8 cellular contexts compared by ENCODE assay signal in the genomic region with DNA sequence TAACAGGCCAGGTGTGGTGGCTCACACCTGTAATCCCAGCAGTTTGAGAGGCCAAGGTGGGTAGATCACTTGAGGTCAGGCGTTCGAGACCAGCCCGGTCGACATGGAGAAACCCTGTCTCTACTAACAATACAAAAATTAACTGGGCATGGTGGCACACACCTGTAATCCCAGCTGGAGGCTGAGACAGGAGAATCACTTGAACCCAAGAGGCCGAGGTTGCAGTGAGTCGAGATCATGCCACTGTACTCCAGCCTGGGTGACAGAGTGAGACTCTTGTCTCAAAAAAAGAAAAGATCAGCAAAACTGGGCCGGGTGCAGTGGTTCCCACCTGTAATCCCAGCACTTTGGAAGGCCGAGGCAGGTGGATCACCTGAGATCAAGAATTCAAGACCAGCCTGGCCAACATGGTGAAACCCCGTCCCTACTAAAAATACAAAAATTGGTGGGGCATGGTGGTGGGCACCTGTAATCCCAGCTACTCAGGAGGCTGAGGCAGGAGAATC. TPM values are rescaled to one million over a fixed set of nuclear protein-coding genes. Genes with fewer than 3 reads are reported as not detected.
A peak's percentile ranks its signal among the peaks of the same experiment; 100 is the strongest.
DNase-seq lines count a peak whose midpoint lies in the region; ATAC-seq, FAIRE-seq and TF ChIP-seq lines count a peak whose summit lies in the region.
"Not testable (repeated sequence)": the region's sequence is repeated elsewhere in the genome, so short reads cannot be mapped to it uniquely, and the experiment has no call there.
"Had no signal": no experiment of that assay in that cellular context is flagged by ENCODE, and none has a peak within 500 bp of the region (broad histone marks: within the 10 kb centered on the region; RNA-seq: fewer than 3 reads in every experiment).

No MANE protein-coding gene starts in this region.

- H3K4me3 Mint-ChIP-seq in Calu3 (ENCODE audit: low read depth, unreplicated experiment), result peak overlapping the region; percentile 52
- not testable (repeated sequence) for H3K4me3 Mint-ChIP-seq in activated T-helper 17 cell treated with anti-CD3 and anti-CD28 coated beads, Interleukin-2, amount 50 U/mL, for 72 hours

- H3K27me3 ChIP-seq in endothelial cell of umbilical vein (ENCODE audit: control insufficient read depth in 2 of 2, insufficient read depth in 2 of 2, low read length in 2 of 2); liver (ENCODE audit: control insufficient read depth in 4 of 4, insufficient read depth in 4 of 4, low read length in 3 of 4): not testable (repeated sequence)

- dilution Hi-C loops in endothelial cell of umbilical vein (cut with MboI; ENCODE audit: extremely low pct_ligation_motif_present, low sequenced_read_pairs), result not testable (repeated sequence)

- FAIRE-seq in endothelial cell of umbilical vein (lab: Jason Lieb, UNC), result peak; percentile 12

- intact Hi-C loops in Calu3 (cut with micrococcal nuclease; ENCODE audit: unreplicated experiment), result loop anchor here (5.0 kb wide), 2 partner anchors 35 to 70 kb away; a partner anchor contains a TSS
- intact Hi-C loops in endothelial cell of umbilical vein (cut with micrococcal nuclease); sciatic nerve (cut with DNase I): not testable (repeated sequence)

- POLR2A ChIA-PET in endothelial cell of umbilical vein (lab: Charles Lee), result not testable (repeated sequence)

- not testable (repeated sequence) for H3K9me1 ChIP-seq in endothelial cell of umbilical vein (replicated peaks; ENCODE audit: control insufficient read depth, extremely low read depth, insufficient read depth, low read length)

- H3K27ac ChIP-seq in endothelial cell of umbilical vein (ENCODE audit: insufficient read depth, low read depth, low read length), result not testable (repeated sequence)
- peak overlapping the region; percentile 76 to 80 for H3K27ac ChIP-seq in liver (ENCODE audit: low read depth in 1 of 2, low read length in 2 of 2)

- DNase-seq in Calu3; endothelial cell of umbilical vein (ENCODE audit: low read depth, low spot score): not testable (repeated sequence)
- peak; percentile 28 for DNase-seq in sciatic nerve (ENCODE audit: low spot score)

- not testable (repeated sequence) for H3K9ac ChIP-seq in endothelial cell of umbilical vein (replicated peaks; ENCODE audit: extremely low read depth, insufficient read depth, low read length)
- H3K9ac ChIP-seq in liver (ENCODE audit: low read depth in 1 of 2, low read length in 2 of 2), result peak overlapping the region; percentile 43 to 47

- not testable (repeated sequence) for TF ChIP-seq RAD21 in liver (IDR thresholded peaks at IDR 0.05)

- not testable (repeated sequence) for H3K4me1 ChIP-seq in endothelial cell of umbilical vein (ENCODE audit: control insufficient read depth, extremely low read depth, insufficient read depth, low read length); liver (ENCODE audit: control insufficient read depth in 4 of 4, insufficient read depth in 4 of 4, low read length in 3 of 4)

- not testable (repeated sequence) for H3K79me2 ChIP-seq in endothelial cell of umbilical vein (ENCODE audit: control insufficient read depth, insufficient read depth, low read length)

- not testable (repeated sequence) for H3K27me3 Mint-ChIP-seq in Calu3 (ENCODE audit: unreplicated experiment); activated T-helper 17 cell treated with anti-CD3 and anti-CD28 coated beads, Interleukin-2, amount 50 U/mL, for 72 hours

- H4K20me1 ChIP-seq in endothelial cell of umbilical vein (replicated peaks; ENCODE audit: control insufficient read depth, extremely low read depth, insufficient read depth, low read length), result not testable (repeated sequence)

- not testable (repeated sequence) for TF ChIP-seq CTCF in Calu3 (IDR thresholded peaks at IDR 0.05; ENCODE audit: unreplicated experiment); endothelial cell of umbilical vein (IDR thresholded peaks at IDR 0.05; ENCODE audit: extremely low read depth in 1 of 2, insufficient read depth in 1 of 2, low read depth in 1 of 2, low read length in 2 of 2); liver (IDR thresholded peaks at IDR 0.05; ENCODE audit: low read depth, low read length, missing input control)

- peaks cover 52% of the 10 kb centered on the region for H3K4me1 Mint-ChIP-seq in Calu3 (ENCODE audit: low read depth, unreplicated experiment)
- not testable (repeated sequence) for H3K4me1 Mint-ChIP-seq in activated T-helper 17 cell treated with anti-CD3 and anti-CD28 coated beads, Interleukin-2, amount 50 U/mL, for 72 hours

- not testable (repeated sequence) for BruUV-seq in Calu3 (replicated peaks; lab: Mats Ljungman, UMichigan); endothelial cell of umbilical vein (replicated peaks; lab: Mats Ljungman, UMichigan)

- TF ChIP-seq POLR2A in endothelial cell of umbilical vein (IDR thresholded peaks at IDR 0.05; ENCODE audit: low read depth, low read length), result not testable (repeated sequence)

- WGBS in liver, result 73% methylated on average over 9 of the region's 9 CpGs

- H3K9me3 Mint-ChIP-seq in Calu3 (ENCODE audit: low read depth, unreplicated experiment); activated T-helper 17 cell treated with anti-CD3 and anti-CD28 coated beads, Interleukin-2, amount 50 U/mL, for 72 hours: not testable (repeated sequence)

- CTCF ChIA-PET in Calu3 (lab: Charles Lee), result interaction anchor here (0.7 to 0.8 kb wide), 3 partner anchors 21 to 226 kb away, joined by 3 to 6 read pairs (median 3); no protein-coding TSS in a partner anchor
- CTCF ChIA-PET in endothelial cell of umbilical vein (lab: Charles Lee), result interaction anchor here (1.3 to 1.8 kb wide), 2 partner anchors 8 to 128 kb away, joined by 3 to 8 read pairs; no protein-coding TSS in a partner anchor

- not testable (repeated sequence) for H3K4me3 ChIP-seq in endothelial cell of umbilical vein (replicated peaks in 1 of 3; ENCODE audit: insufficient read depth in 1 of 3, low read depth in 1 of 3, low read length in 3 of 3)
- peak overlapping the region in 1 of 3 donors; percentile 24 for H3K4me3 ChIP-seq in liver (ENCODE audit: low read depth in 1 of 3, low read length in 3 of 3)

- peak overlapping the region; percentile 99 for H3K27ac Mint-ChIP-seq in Calu3 (ENCODE audit: unreplicated experiment)
- H3K27ac Mint-ChIP-seq in activated T-helper 17 cell treated with anti-CD3 and anti-CD28 coated beads, Interleukin-2, amount 50 U/mL, for 72 hours, result peak overlapping the region; percentile 65

- H3K36me3 Mint-ChIP-seq in Calu3 (ENCODE audit: insufficient read depth, unreplicated experiment), result peaks cover 46% of the 10 kb centered on the region
- not testable (repeated sequence) for H3K36me3 Mint-ChIP-seq in activated T-helper 17 cell treated with anti-CD3 and anti-CD28 coated beads, Interleukin-2, amount 50 U/mL, for 72 hours (ENCODE audit: low read depth)

- not testable (repeated sequence) for H3K36me3 ChIP-seq in endothelial cell of umbilical vein (ENCODE audit: control insufficient read depth in 2 of 2, extremely low read depth in 1 of 2, insufficient read depth in 2 of 2, low read length in 2 of 2); liver (ENCODE audit: control insufficient read depth in 4 of 4, insufficient read depth in 3 of 4, low read depth in 1 of 4, low read length in 3 of 4)

- not testable (repeated sequence) for H3K4me2 ChIP-seq in endothelial cell of umbilical vein (ENCODE audit: insufficient read depth, low read length)

- H2AFZ ChIP-seq in endothelial cell of umbilical vein (ENCODE audit: low read depth, low read length), result not testable (repeated sequence)

- not testable (repeated sequence) for H3K9me3 ChIP-seq in endothelial cell of umbilical vein (replicated peaks; ENCODE audit: control insufficient read depth, insufficient read depth, low read length); liver (ENCODE audit: control insufficient read depth in 4 of 4, low read length in 3 of 4)

- ATAC-seq in activated T-helper 17 cell treated with anti-CD3 and anti-CD28 coated beads, Interleukin-2, amount 50 U/mL, for 72 hours (replicated peaks); sciatic nerve: not testable (repeated sequence)

RNA-seq across cellular contexts. Expression of a gene that starts 11.4 kb away (rescaled TPM):
- not detected in 2 replicates for total RNA-seq in Calu3 (2022)
- not detected for total RNA-seq in activated T-helper 17 cell treated with anti-CD3 and anti-CD28 coated beads, Interleukin-2, amount 50 U/mL, for 72 hours
- not detected in 2 replicates for total RNA-seq in endothelial cell of umbilical vein
- polyA plus RNA-seq in endothelial cell of umbilical vein, result not detected in 2 replicates
- polyA plus RNA-seq in endothelial cell of umbilical vein (2011; cell fraction: cytosol; rRNA removed), result not detected in 2 replicates
- polyA plus RNA-seq in endothelial cell of umbilical vein (2011; cell fraction: nucleus; rRNA removed), result not detected in 2 replicates
- polyA plus RNA-seq in endothelial cell of umbilical vein (2012), result not detected in 2 replicates
- not detected in 2 replicates for polyA minus RNA-seq in endothelial cell of umbilical vein
- not detected for polyA minus RNA-seq in endothelial cell of umbilical vein (2011; cell fraction: cytosol; rRNA and poly(A)+ RNA removed)
- polyA minus RNA-seq in endothelial cell of umbilical vein (2011; cell fraction: nucleus; rRNA and poly(A)+ RNA removed), result not detected in 2 replicates
- total RNA-seq in liver, result not detected
- not detected for polyA plus RNA-seq in liver
- total RNA-seq in sciatic nerve, result not detected
- total RNA-seq: A673; CD4-positive, alpha-beta memory T cell had no signal
- polyA plus RNA-seq: BJ; CD4-positive, alpha-beta memory T cell had no signal

RNA-seq across cellular contexts. Expression of a gene that starts 17.7 kb away (rescaled TPM):
- 14.5 and 14.7 TPM in 2 replicates for total RNA-seq in Calu3 (2022)
- total RNA-seq in activated T-helper 17 cell treated with anti-CD3 and anti-CD28 coated beads, Interleukin-2, amount 50 U/mL, for 72 hours, result 10 to 100 TPM in 1 of 2 donors, 1 to 10 TPM in 1; 3.8 to 75.3 TPM
- not detected in 2 replicates for total RNA-seq in endothelial cell of umbilical vein
- polyA plus RNA-seq in endothelial cell of umbilical vein, result 0.35 and 0.45 TPM in 2 replicates
- 0.18 and 0.23 TPM in 2 replicates for polyA plus RNA-seq in endothelial cell of umbilical vein (2011; cell fraction: cytosol; rRNA removed)
- 1.5 and 5.0 TPM in 2 replicates for polyA plus RNA-seq in endothelial cell of umbilical vein (2011; cell fraction: nucleus; rRNA removed)
- polyA plus RNA-seq in endothelial cell of umbilical vein (2012), result 0.11 and 0.65 TPM in 2 replicates
- 0.19 and 0.32 TPM in 2 replicates for polyA minus RNA-seq in endothelial cell of umbilical vein
- not detected for polyA minus RNA-seq in endothelial cell of umbilical vein (2011; cell fraction: cytosol; rRNA and poly(A)+ RNA removed)
- polyA minus RNA-seq in endothelial cell of umbilical vein (2011; cell fraction: nucleus; rRNA and poly(A)+ RNA removed), result not detected in 2 replicates
- 10 to 100 TPM in 1 of 2 donors, 1 to 10 TPM in 1; 5.3 to 28.7 TPM for total RNA-seq in liver
- polyA plus RNA-seq in liver, result 10 to 100 TPM in 1 of 2 donors, 1 to 10 TPM in 1; 3.8 to 12.3 TPM
- 5.6 TPM for total RNA-seq in sciatic nerve

RNA-seq across cellular contexts. Expression of a gene that starts 27.1 kb away (rescaled TPM):
- total RNA-seq in Calu3 (2022) (3.2 and 4.8 TPM in 2 replicates), endothelial cell of umbilical vein (not detected in 2 replicates), liver (not detected), sciatic nerve (not detected)
- not detected for total RNA-seq in activated T-helper 17 cell treated with anti-CD3 and anti-CD28 coated beads, Interleukin-2, amount 50 U/mL, for 72 hours
- polyA plus RNA-seq in endothelial cell of umbilical vein (not detected in 2 replicates), liver (under 1 TPM in 1 of 2 donors, not detected in 1; 0.36 TPM)
- not detected in 2 replicates for polyA plus RNA-seq in endothelial cell of umbilical vein (2011; cell fraction: cytosol; rRNA removed)
- 0.81 TPM in 1 of 2 replicates, not detected in the other for polyA plus RNA-seq in endothelial cell of umbilical vein (2011; cell fraction: nucleus; rRNA removed)
- polyA plus RNA-seq in endothelial cell of umbilical vein (2012), result not detected in 2 replicates
- not detected in 2 replicates for polyA minus RNA-seq in endothelial cell of umbilical vein
- polyA minus RNA-seq in endothelial cell of umbilical vein (2011; cell fraction: cytosol; rRNA and poly(A)+ RNA removed), result not detected
- polyA minus RNA-seq in endothelial cell of umbilical vein (2011; cell fraction: nucleus; rRNA and poly(A)+ RNA removed), result not detected in 2 replicates
- total RNA-seq: A673; CD4-positive, alpha-beta memory T cell had no signal
- polyA plus RNA-seq: BJ; CD4-positive, alpha-beta memory T cell had no signal

RNA-seq across cellular contexts. Expression of a gene that starts 50.8 kb away (rescaled TPM):
- 321 and 537 TPM in 2 replicates for total RNA-seq in Calu3 (2022)
- total RNA-seq in activated T-helper 17 cell treated with anti-CD3 and anti-CD28 coated beads, Interleukin-2, amount 50 U/mL, for 72 hours, result 1 to 10 TPM; 1.2 to 1.7 TPM
- 0.44 TPM in 1 of 2 replicates, not detected in the other for total RNA-seq in endothelial cell of umbilical vein
- polyA plus RNA-seq in endothelial cell of umbilical vein, result 0.19 and 0.22 TPM in 2 replicates
- not detected in 2 replicates for polyA plus RNA-seq in endothelial cell of umbilical vein (2011; cell fraction: cytosol; rRNA removed)
- 0.91 and 1.5 TPM in 2 replicates for polyA plus RNA-seq in endothelial cell of umbilical vein (2011; cell fraction: nucleus; rRNA removed)
- polyA plus RNA-seq in endothelial cell of umbilical vein (2012), result 0.53 TPM in 1 of 2 replicates, not detected in the other
- not detected in 2 replicates for polyA minus RNA-seq in endothelial cell of umbilical vein
- polyA minus RNA-seq in endothelial cell of umbilical vein (2011; cell fraction: cytosol; rRNA and poly(A)+ RNA removed), result not detected
- 0.72 TPM in 1 of 2 replicates, not detected in the other for polyA minus RNA-seq in endothelial cell of umbilical vein (2011; cell fraction: nucleus; rRNA and poly(A)+ RNA removed)
- total RNA-seq in liver, result 10 to 100 TPM in 1 of 2 donors, under 1 TPM in 1; 0.42 to 13.7 TPM
- polyA plus RNA-seq in liver, result 10 to 100 TPM; 10.5 to 40.6 TPM
- total RNA-seq in sciatic nerve, result 1.3 TPM
- polyA plus RNA-seq: CD4-positive, alpha-beta memory T cell had no signal
